ENCODE assay signal across 7 cellular contexts in genomic region chr2:121225681-121226080, GRCh38. TPM values are rescaled to one million over a fixed set of nuclear protein-coding genes. Genes with fewer than 3 reads are reported as not detected.
"Had no signal": no experiment of that assay in that cellular context is flagged by ENCODE, and none has a peak within 500 bp of the region (broad histone marks: within the 10 kb centered on the region; RNA-seq: fewer than 3 reads in every experiment).

No MANE protein-coding gene starts in this region.

RNA-seq across cellular contexts. Expression of gene TFCP2L1, which starts 59.3 kb away (rescaled TPM):
- total RNA-seq: myocyte; naive thymus-derived CD8-positive, alpha-beta T cell; neural crest cell; osteocyte; pulmonary artery endothelial cell had no signal
- polyA plus RNA-seq: naive thymus-derived CD4-positive, alpha-beta T cell; smooth muscle cell had no signal
